In genomic region chr9:129064499-129064908, GRCh38 we compare ENCODE assay signal across 22 cellular contexts.
"Had no signal": no experiment of that assay in that cellular context is flagged by ENCODE, and none has a peak within 500 bp of the region (broad histone marks: within the 10 kb centered on the region; RNA-seq: fewer than 3 reads in every experiment).

No MANE protein-coding gene starts in this region.

- DNase-seq: effector memory CD8-positive, alpha-beta T cell; esophagus squamous epithelium; foreskin fibroblast; glutamatergic neuron; immature natural killer cell; left ventricle myocardium inferior; mesenchymal stem cell; midbrain; sigmoid colon; stimulated activated CD4-positive, alpha-beta T cell treated with anti-CD3 and anti-CD28 coated beads, Interleukin-2, amount 100 ng/mL, for 24 hours; stimulated activated CD4-positive, alpha-beta T cell treated with anti-CD3 and anti-CD28 coated beads, Interleukin-4, amount 100 ng/mL, for 4 hours; stimulated activated naive B cell treated with anti-CD40 and anti-IgM and Interleukin-4, amounts not matched to agents 10 μg/mL and 1 μg/mL and 100 μg/mL, for 72 hours; stimulated activated naive CD8-positive, alpha-beta T cell treated with anti-CD3 and anti-CD28 coated beads, Interleukin-15, amount 100 ng/mL, for 72 hours; testis; upper lobe of right lung had no signal

- H3K4me1 ChIP-seq: esophagus squamous epithelium, gastroesophageal sphincter, sigmoid colon, testis, tibial nerve, upper lobe of right lung, vagina had no signal

- ATAC-seq: effector memory CD8-positive, alpha-beta T cell; gastroesophageal sphincter; stimulated activated naive B cell treated with anti-CD40 and anti-IgM and Interleukin-4, amounts not matched to agents 10 μg/mL and 1 μg/mL and 100 μg/mL, for 72 hours; stimulated activated naive CD8-positive, alpha-beta T cell treated with anti-CD3 and anti-CD28 coated beads, Interleukin-15, amount 100 ng/mL, for 72 hours; upper lobe of right lung had no signal

- FAIRE-seq: keratinocyte had no signal

- H3K27me3 Mint-ChIP-seq: effector memory CD8-positive, alpha-beta T cell; stimulated activated naive B cell treated with anti-CD40 and anti-IgM and Interleukin-4, amounts not matched to agents 10 μg/mL and 1 μg/mL and 100 μg/mL, for 72 hours; stimulated activated naive CD8-positive, alpha-beta T cell treated with anti-CD3 and anti-CD28 coated beads, Interleukin-15, amount 100 ng/mL, for 72 hours had no signal

- H3K4me3 Mint-ChIP-seq: effector memory CD8-positive, alpha-beta T cell; immature natural killer cell; stimulated activated naive B cell treated with anti-CD40 and anti-IgM and Interleukin-4, amounts not matched to agents 10 μg/mL and 1 μg/mL and 100 μg/mL, for 72 hours; stimulated activated naive CD8-positive, alpha-beta T cell treated with anti-CD3 and anti-CD28 coated beads, Interleukin-15, amount 100 ng/mL, for 72 hours had no signal

- H3K27ac Mint-ChIP-seq: effector memory CD8-positive, alpha-beta T cell; immature natural killer cell; stimulated activated naive B cell treated with anti-CD40 and anti-IgM and Interleukin-4, amounts not matched to agents 10 μg/mL and 1 μg/mL and 100 μg/mL, for 72 hours; stimulated activated naive CD8-positive, alpha-beta T cell treated with anti-CD3 and anti-CD28 coated beads, Interleukin-15, amount 100 ng/mL, for 72 hours had no signal

- H3K9me3 Mint-ChIP-seq: effector memory CD8-positive, alpha-beta T cell; immature natural killer cell; stimulated activated naive B cell treated with anti-CD40 and anti-IgM and Interleukin-4, amounts not matched to agents 10 μg/mL and 1 μg/mL and 100 μg/mL, for 72 hours; stimulated activated naive CD8-positive, alpha-beta T cell treated with anti-CD3 and anti-CD28 coated beads, Interleukin-15, amount 100 ng/mL, for 72 hours had no signal

- H3K9me3 ChIP-seq: esophagus squamous epithelium, gastroesophageal sphincter, left ventricle myocardium inferior, neutrophil, sigmoid colon, testis, tibial nerve, upper lobe of right lung, vagina had no signal

- H3K4me3 ChIP-seq: esophagus squamous epithelium, gastroesophageal sphincter, left ventricle myocardium inferior, lung, sigmoid colon, skin epidermis, testis, tibial nerve, upper lobe of right lung, vagina had no signal

- H3K27me3 ChIP-seq: esophagus squamous epithelium, gastroesophageal sphincter, neutrophil, sigmoid colon, testis, tibial nerve, upper lobe of right lung, vagina had no signal

- H3K27ac ChIP-seq: esophagus squamous epithelium, gastroesophageal sphincter, left ventricle myocardium inferior, neutrophil, sigmoid colon, skin epidermis, testis, tibial nerve, upper lobe of right lung, vagina had no signal
